Comparison of ENCODE assay signal across 8 cellular contexts in genomic region chr11:13463779-13464290, GRCh38. TPM values are rescaled to one million over a fixed set of nuclear protein-coding genes. Genes with fewer than 3 reads are reported as not detected.
A peak's percentile ranks its signal among the peaks of the same experiment; 100 is the strongest.
DNase-seq lines count a peak whose midpoint lies in the region; ATAC-seq lines count a peak whose summit lies in the region.

No MANE protein-coding gene starts in this region.

- H3K18ac ChIP-seq in neuronal stem cell (ENCODE audit: low read length), result no peak overlapping the region

- no peak overlapping the region for H4K8ac ChIP-seq in neuronal stem cell (ENCODE audit: low read depth, low read length)

- no peak overlapping the region for H2AK5ac ChIP-seq in neuronal stem cell (ENCODE audit: low read depth, low read length)

- H3K23ac ChIP-seq in neuronal stem cell (ENCODE audit: low read depth, low read length, poor library complexity), result no peak overlapping the region

- no peak overlapping the region for H3K4ac ChIP-seq in neuronal stem cell (ENCODE audit: low read length)

- H3K4me3 ChIP-seq in GM08714 (ENCODE audit: low read length) (peak overlapping the region; percentile 79), duodenal mucosa (ENCODE audit: low read depth in 1 of 2, low read length in 2 of 2) (peak overlapping the region; percentile 86 to 98), neuronal stem cell (ENCODE audit: low read length in 2 of 2) (peak overlapping the region; percentile 87 to 99)

- no peak overlapping the region for H2BK120ac ChIP-seq in neuronal stem cell (ENCODE audit: low read depth, low read length)

- no peaks in the 10 kb centered on the region for H3K79me1 ChIP-seq in neuronal stem cell (ENCODE audit: low read depth, low read length)

- no peak overlapping the region for H3K14ac ChIP-seq in neuronal stem cell (ENCODE audit: low read length)

- H3K9me3 ChIP-seq in duodenal mucosa (ENCODE audit: control insufficient read depth in 1 of 2, low read length in 2 of 2), result no peaks in the 10 kb centered on the region
- H3K9me3 ChIP-seq in neuronal stem cell (replicated peaks in 1 of 2; ENCODE audit: control insufficient read depth in 2 of 2, insufficient read depth in 1 of 2, low read depth in 1 of 2, low read length in 2 of 2), result no peaks in the 10 kb centered on the region

- no peak for ATAC-seq in GM18519 (IDR thresholded peaks at IDR 0.05; ENCODE audit: low FRiP score, unreplicated experiment)

- no CpG with 5 or more reads among the region's 12 CpGs for WGBS in neuronal stem cell (ENCODE audit: extremely low coverage in 2 of 2, insufficient read length in 2 of 2, insufficient replicate concordance in 1 of 2), 2 donors

- H2BK5ac ChIP-seq in neuronal stem cell (ENCODE audit: low read length), result no peak overlapping the region

- H2BK12ac ChIP-seq in neuronal stem cell (ENCODE audit: low read length), result no peak overlapping the region

- no peak overlapping the region for H2BK15ac ChIP-seq in neuronal stem cell (ENCODE audit: low read length)

- peak overlapping the region; percentile 100 for H2AFZ ChIP-seq in neuronal stem cell (ENCODE audit: low read length)

- H3K27ac ChIP-seq in duodenal mucosa (ENCODE audit: low read depth, low read length), result peak overlapping the region; percentile 80
- no peak overlapping the region for H3K27ac ChIP-seq in neuronal stem cell (replicated peaks; ENCODE audit: low read length)

- peak overlapping the region; percentile 83 for H3K4me2 ChIP-seq in neuronal stem cell (ENCODE audit: insufficient read depth, low read length, poor library complexity, severe bottlenecking)

- no peak overlapping the region for H4K91ac ChIP-seq in neuronal stem cell (ENCODE audit: low read depth, low read length, poor library complexity)

- DNase-seq in MV-4-11 (lab: John Stamatoyannopoulos, UW), result peak; percentile 11
- DNase-seq in neuronal stem cell (ENCODE audit: low spot score), result no peak
- DNase-seq in NCI-H1694 treated with DMSO at 0.1 percent for 48 hours (lab: John Stamatoyannopoulos, UW), result no peak
- DNase-seq in effector CD4-positive, alpha-beta T cell, result no peak
- DNase-seq in cortex of kidney (lab: John Stamatoyannopoulos, UW), result no peak

- H3K36me3 ChIP-seq in duodenal mucosa (ENCODE audit: control insufficient read depth in 1 of 2, insufficient read depth in 2 of 2, low read length in 2 of 2) (no peaks in the 10 kb centered on the region), neuronal stem cell (replicated peaks in 1 of 2; ENCODE audit: control insufficient read depth in 2 of 2, insufficient read depth in 2 of 2, low read length in 2 of 2) (no peaks in the 10 kb centered on the region)

- H3K4me1 ChIP-seq in duodenal mucosa (ENCODE audit: control insufficient read depth in 1 of 2, insufficient read depth in 2 of 2, low read length in 2 of 2), result peaks cover 7 to 22% of the 10 kb centered on the region in 2 donors
- peaks cover 4 to 7% of the 10 kb centered on the region in 2 donors for H3K4me1 ChIP-seq in neuronal stem cell (ENCODE audit: control insufficient read depth in 2 of 2, insufficient read depth in 1 of 2, low read depth in 1 of 2, low read length in 2 of 2)

- peak overlapping the region; percentile 61 to 71 for H3K9ac ChIP-seq in duodenal mucosa (ENCODE audit: low read depth in 1 of 2, low read length in 2 of 2)
- H3K9ac ChIP-seq in neuronal stem cell (ENCODE audit: low read depth, low read length, poor library complexity), result no peak overlapping the region

- peaks cover 0 to 1% of the 10 kb centered on the region in 2 donors for H3K27me3 ChIP-seq in duodenal mucosa (ENCODE audit: control insufficient read depth in 1 of 2, insufficient read depth in 2 of 2, low read length in 2 of 2)
- peaks cover 0 to 8% (median 0%) of the 10 kb centered on the region in 3 experiments for H3K27me3 ChIP-seq in neuronal stem cell (ENCODE audit: control insufficient read depth in 3 of 3, insufficient read depth in 3 of 3, low read depth in 1 of 3, low read length in 3 of 3)

RNA-seq across cellular contexts. Expression of gene BTBD10, which starts 0.8 kb away (rescaled TPM):
- polyA plus RNA-seq in neuronal stem cell (2013, experiment 1 of 2), result 20.7 TPM
- 19.8 TPM for polyA plus RNA-seq in neuronal stem cell (2013, experiment 2 of 2)

RNA-seq across cellular contexts. Expression of gene PTH, which starts 32.0 kb away (rescaled TPM):
- not detected for polyA plus RNA-seq in neuronal stem cell (2013, experiment 1 of 2)
- not detected for polyA plus RNA-seq in neuronal stem cell (2013, experiment 2 of 2)
